ENCODE assay signal across 9 cellular contexts in the genomic region with DNA sequence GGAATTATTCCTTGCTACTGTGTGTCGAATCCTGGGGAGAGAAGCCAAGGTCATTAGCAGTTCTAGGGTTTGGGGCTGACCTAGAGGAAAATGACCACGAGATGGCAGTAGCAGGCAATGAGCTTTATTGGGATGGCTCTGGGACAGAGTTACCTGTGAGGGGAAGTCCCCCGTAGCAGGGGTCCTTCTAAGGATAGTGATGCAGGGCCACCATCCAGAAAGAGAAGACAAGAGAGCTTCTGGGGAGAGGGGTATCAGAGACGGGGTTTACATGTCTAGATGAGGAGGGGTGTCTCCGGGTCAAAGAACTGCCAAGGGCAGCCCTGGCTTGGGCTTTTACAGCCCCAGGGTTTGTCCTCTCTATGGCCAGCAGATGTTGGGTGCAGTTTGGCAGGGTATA. TPM values are rescaled to one million over a fixed set of nuclear protein-coding genes. Genes with fewer than 3 reads are reported as not detected.
DNase-seq lines count a peak whose midpoint lies in the region; ATAC-seq and TF ChIP-seq lines count a peak whose summit lies in the region.
"Had no signal": no experiment of that assay in that cellular context is flagged by ENCODE, and none has a peak within 500 bp of the region (broad histone marks: within the 10 kb centered on the region; RNA-seq: fewer than 3 reads in every experiment).

No MANE protein-coding gene starts in this region.

- intact Hi-C loops in colonic mucosa (cut with DNase I), result loop anchor here (2.0 kb wide), 1 partner anchor 58 kb away; no protein-coding TSS in a partner anchor
- intact Hi-C loops in right lobe of liver (cut with DNase I), result loop anchor here in 1 of 2 donors (5.0 kb wide), 1 partner anchor 61 kb away; no protein-coding TSS in a partner anchor

- H3K9me3 ChIP-seq in colonic mucosa (no peaks in the 10 kb centered on the region), right lobe of liver (no peaks in the 10 kb centered on the region)
- H3K9me3 ChIP-seq: BLaER1 had no signal

- H3K36me3 ChIP-seq in colonic mucosa (no peaks in the 10 kb centered on the region), right lobe of liver (no peaks in the 10 kb centered on the region)
- H3K36me3 ChIP-seq: BLaER1 had no signal

- H3K27ac ChIP-seq in colonic mucosa, result no peak overlapping the region
- no peak overlapping the region for H3K27ac ChIP-seq in right lobe of liver
- no peak overlapping the region for H3K27ac ChIP-seq in substantia nigra (ENCODE audit: low read depth, low read length, poor library complexity, severe bottlenecking)
- H3K27ac ChIP-seq: BLaER1 had no signal

- peak; percentile 63 for TF ChIP-seq CTCF in colonic mucosa (IDR thresholded peaks at IDR 0.05)
- TF ChIP-seq CTCF in right lobe of liver (IDR thresholded peaks at IDR 0.05), result peak; percentile 64 to 79 (median 74)

- H3K27me3 ChIP-seq in colonic mucosa (no peaks in the 10 kb centered on the region), right lobe of liver (no peaks in the 10 kb centered on the region)
- H3K27me3 ChIP-seq: BLaER1 had no signal

- 22% methylated on average over 5 of the region's 5 CpGs for WGBS in right lobe of liver (ENCODE audit: insufficient coverage, low coverage, low lambda C conversion rate, missing lambda C conversion rate)

- no peak overlapping the region for H3K4me3 ChIP-seq in colonic mucosa
- H3K4me3 ChIP-seq in right lobe of liver, result no peak overlapping the region
- H3K4me3 ChIP-seq: BLaER1 had no signal

- no peak overlapping the region for H3K9ac ChIP-seq in colonic mucosa (ENCODE audit: low read depth in 2 of 2, low read length in 2 of 2)
- H3K9ac ChIP-seq: BLaER1 had no signal

- H3K4me1 ChIP-seq in colonic mucosa (peaks cover 4% of the 10 kb centered on the region), right lobe of liver (peaks cover 0 to 8% (median 0%) of the 10 kb centered on the region in 4 donors)

- no peak for TF ChIP-seq POLR2A in right lobe of liver (IDR thresholded peaks at IDR 0.05)

- peak; percentile 55 for DNase-seq in NCI-H2196 (lab: John Stamatoyannopoulos, UW; ENCODE audit: unreplicated experiment)
- no peak for DNase-seq in NCI-H2196 treated with DMSO at 0.1 percent for 48 hours (lab: John Stamatoyannopoulos, UW; ENCODE audit: unreplicated experiment)
- DNase-seq in NCI-H1105 treated with DMSO at 0.1 percent for 48 hours (lab: John Stamatoyannopoulos, UW), result peak; percentile 78
- DNase-seq in SW480 (ENCODE audit: low spot score), result peak; percentile 65
- DNase-seq in colonic mucosa, result peak; percentile 78
- DNase-seq in right lobe of liver, result peak in 1 of 3 donors; percentile 69
- peak in 31 of 49 donors; percentile 8 to 61 (median 27) for DNase-seq in substantia nigra (lab: John Stamatoyannopoulos, UW)

- peak; percentile 81 to 85 (median 83) for ATAC-seq in right lobe of liver
- no peak for ATAC-seq in HG02981 (IDR thresholded peaks at IDR 0.05; ENCODE audit: unreplicated experiment)

RNA-seq across cellular contexts. Expression of a gene that starts 6.4 kb away (rescaled TPM):
- total RNA-seq in colonic mucosa (100 to 1,000 TPM; 158 to 163 TPM), right lobe of liver (under 1 TPM; 0.09 to 0.92 (median 0.27) TPM)

RNA-seq across cellular contexts. Expression of a gene that starts 11.6 kb away (rescaled TPM):
- total RNA-seq in colonic mucosa (10 to 100 TPM; 21.4 to 58.7 TPM), right lobe of liver (10 to 100 TPM; 16.3 to 32.0 (median 23.7) TPM)

RNA-seq across cellular contexts. Expression of a gene that starts 17.5 kb away (rescaled TPM):
- total RNA-seq in colonic mucosa (under 1 TPM in 1 of 2 donors, not detected in 1; 0.27 TPM), right lobe of liver (under 1 TPM in 3 of 6 experiments, not detected in 3; 0.12 to 0.25 (median 0.14) TPM)

Comparison
In these comparisons a context has a peak if more than half of its experiments do, and no peak if none do; other contexts are left out.
1. RNA of a gene that starts 6.4 kb away (total RNA-seq): 158 to 163 TPM in colonic mucosa; 0.09 to 0.92 TPM in right lobe of liver; every median in the first group is over 10 times any median in the second.